ENCODE assay signal across 28 cellular contexts in the genomic region with DNA sequence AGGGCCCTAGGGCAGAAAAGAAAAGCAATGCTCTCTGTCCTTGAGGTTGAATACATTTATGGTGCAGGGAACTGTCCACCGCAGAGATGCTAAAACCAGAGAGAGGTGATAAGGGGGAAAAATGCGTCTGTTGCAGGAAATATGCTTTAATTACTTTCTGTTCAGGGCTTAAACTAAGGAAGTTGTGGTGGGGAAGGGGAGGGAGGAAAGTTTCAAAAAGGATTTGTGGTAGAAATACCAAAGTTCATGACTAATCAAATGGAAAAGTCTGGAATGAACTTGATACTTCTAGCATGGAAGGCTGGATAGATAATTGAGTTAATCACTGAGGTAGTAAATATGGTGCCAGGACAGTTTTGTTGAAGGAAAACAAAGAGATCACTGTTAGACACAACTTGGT.
DNase-seq lines count a peak whose midpoint lies in the region; ATAC-seq and TF ChIP-seq lines count a peak whose summit lies in the region.
"Had no signal": no experiment of that assay in that cellular context is flagged by ENCODE, and none has a peak within 500 bp of the region (broad histone marks: within the 10 kb centered on the region; RNA-seq: fewer than 3 reads in every experiment).

No MANE protein-coding gene starts in this region.

- no peak for DNase-seq in activated CD8-positive, alpha-beta T cell treated with anti-CD3 and anti-CD28 coated beads, Interleukin-2, amount 10 ng/mL, durations not matched to agents 7 days and 5 days
- no peak for DNase-seq in activated CD8-positive, alpha-beta T cell treated with anti-CD3 and anti-CD28 coated beads for 36 hours
- DNase-seq in RPMI7951 (ENCODE audit: low read depth) (peak; percentile 79), glomerular visceral epithelial cell (ENCODE audit: extremely low spot score) (peak; percentile 1), MCF 10A (ENCODE audit: unreplicated experiment) (no peak)
- no peak for DNase-seq in stimulated activated naive CD8-positive, alpha-beta T cell treated with anti-CD3 and anti-CD28 coated beads, Interleukin-15, Interleukin-2, amounts not matched to agents 100 U/mL and 50 U/mL, for 24 hours
- DNase-seq: activated CD4-positive, alpha-beta memory T cell treated with anti-CD3 and anti-CD28 coated beads, Interleukin-2, amount 10 ng/mL, durations not matched to agents 7 days and 5 days; activated CD4-positive, alpha-beta T cell treated with anti-CD3 and anti-CD28 coated beads for 1 hour; aorta; central memory CD4-positive, alpha-beta T cell; dermis blood vessel endothelial cell; hippocampal formation; immature natural killer cell; NCI-H1092 treated with DMSO at 0.1 percent for 48 hours; NCI-H2029; NCI-H69; sigmoid colon; SK-N-SH; stimulated activated naive CD4-positive, alpha-beta T cell treated with Interleukin-2 at 50 U/mL for 16 hours; T-helper 2 cell; testis had no signal

- BruUV-seq in MCF 10A (replicated peaks; lab: Mats Ljungman, UMichigan), result no TSS peak

- H3K9me3 Mint-ChIP-seq in activated CD8-positive, alpha-beta T cell treated with anti-CD3 and anti-CD28 coated beads, Interleukin-2, amount 10 ng/mL, durations not matched to agents 7 days and 5 days (ENCODE audit: insufficient read depth), result no peaks in the 10 kb centered on the region
- H3K9me3 Mint-ChIP-seq in activated CD8-positive, alpha-beta T cell treated with anti-CD3 and anti-CD28 coated beads for 36 hours, result peaks cover 4% of the 10 kb centered on the region
- H3K9me3 Mint-ChIP-seq in MCF 10A (ENCODE audit: unreplicated experiment), result no peaks in the 10 kb centered on the region
- H3K9me3 Mint-ChIP-seq: activated T-helper 2 cell treated with anti-CD3 and anti-CD28 coated beads, Interferon-gamma antibody, Interleukin-2, Interleukin-4, amounts not matched to agents 10 μg/mL and 5 μg/mL and 100 μg/mL, durations not matched to agents 14 hours and 24 hours and 36 hours had no signal

- CTCF ChIA-PET in activated CD8-positive, alpha-beta T cell treated with anti-CD3 and anti-CD28 coated beads, Interleukin-2, amount 10 ng/mL, durations not matched to agents 7 days and 5 days (lab: Charles Lee), result no interaction called here
- CTCF ChIA-PET in activated CD8-positive, alpha-beta T cell treated with anti-CD3 and anti-CD28 coated beads for 36 hours (lab: Charles Lee), result no interaction called here
- CTCF ChIA-PET in MCF 10A (lab: Yijun Ruan, JAX), result no interaction called here

- POLR2A ChIA-PET in activated CD8-positive, alpha-beta T cell treated with anti-CD3 and anti-CD28 coated beads, Interleukin-2, amount 10 ng/mL, durations not matched to agents 7 days and 5 days (lab: Charles Lee), result no interaction called here
- POLR2A ChIA-PET in activated CD8-positive, alpha-beta T cell treated with anti-CD3 and anti-CD28 coated beads for 36 hours (lab: Charles Lee), result no interaction called here
- POLR2A ChIA-PET in MCF 10A (lab: Yijun Ruan, JAX), result no interaction called here

- no peak overlapping the region for H3K4me3 Mint-ChIP-seq in activated CD8-positive, alpha-beta T cell treated with anti-CD3 and anti-CD28 coated beads, Interleukin-2, amount 10 ng/mL, durations not matched to agents 7 days and 5 days
- H3K4me3 Mint-ChIP-seq in activated CD8-positive, alpha-beta T cell treated with anti-CD3 and anti-CD28 coated beads for 36 hours, result no peak overlapping the region
- H3K4me3 Mint-ChIP-seq in MCF 10A (ENCODE audit: unreplicated experiment), result no peak overlapping the region
- H3K4me3 Mint-ChIP-seq: activated CD4-positive, alpha-beta memory T cell treated with anti-CD3 and anti-CD28 coated beads, Interleukin-2, amount 10 ng/mL, durations not matched to agents 7 days and 5 days; activated naive CD8-positive, alpha-beta T cell; immature natural killer cell had no signal

- H3K4me1 Mint-ChIP-seq in activated CD8-positive, alpha-beta T cell treated with anti-CD3 and anti-CD28 coated beads, Interleukin-2, amount 10 ng/mL, durations not matched to agents 7 days and 5 days (ENCODE audit: low read depth), result peaks cover 26% of the 10 kb centered on the region
- peaks cover 8% of the 10 kb centered on the region for H3K4me1 Mint-ChIP-seq in activated CD8-positive, alpha-beta T cell treated with anti-CD3 and anti-CD28 coated beads for 36 hours (ENCODE audit: low read depth)
- no peaks in the 10 kb centered on the region for H3K4me1 Mint-ChIP-seq in MCF 10A (ENCODE audit: insufficient read depth, unreplicated experiment)

- no peaks in the 10 kb centered on the region for H3K27me3 Mint-ChIP-seq in activated CD8-positive, alpha-beta T cell treated with anti-CD3 and anti-CD28 coated beads, Interleukin-2, amount 10 ng/mL, durations not matched to agents 7 days and 5 days (ENCODE audit: low read depth)
- no peaks in the 10 kb centered on the region for H3K27me3 Mint-ChIP-seq in activated CD8-positive, alpha-beta T cell treated with anti-CD3 and anti-CD28 coated beads for 36 hours
- peaks cover 40% of the 10 kb centered on the region for H3K27me3 Mint-ChIP-seq in MCF 10A (ENCODE audit: insufficient read depth, unreplicated experiment)
- H3K27me3 Mint-ChIP-seq: activated CD4-positive, alpha-beta memory T cell treated with anti-CD3 and anti-CD28 coated beads, Interleukin-2, amount 10 ng/mL, durations not matched to agents 7 days and 5 days; activated naive CD8-positive, alpha-beta T cell; progenitor cell of endocrine pancreas had no signal

- intact Hi-C loops in activated CD8-positive, alpha-beta T cell treated with anti-CD3 and anti-CD28 coated beads for 36 hours (cut with micrococcal nuclease), result no loop called here
- intact Hi-C loops in MCF 10A (cut with micrococcal nuclease), result no loop called here

- TF ChIP-seq CTCF in activated CD8-positive, alpha-beta T cell treated with anti-CD3 and anti-CD28 coated beads for 36 hours (IDR thresholded peaks at IDR 0.05), result no peak
- no peak for TF ChIP-seq CTCF in MCF 10A (IDR thresholded peaks at IDR 0.05; ENCODE audit: unreplicated experiment)

- H3K36me3 Mint-ChIP-seq in activated CD8-positive, alpha-beta T cell treated with anti-CD3 and anti-CD28 coated beads, Interleukin-2, amount 10 ng/mL, durations not matched to agents 7 days and 5 days (ENCODE audit: low read depth), result peaks cover 5% of the 10 kb centered on the region
- peaks cover 2% of the 10 kb centered on the region for H3K36me3 Mint-ChIP-seq in activated CD8-positive, alpha-beta T cell treated with anti-CD3 and anti-CD28 coated beads for 36 hours (ENCODE audit: low read depth)
- no peaks in the 10 kb centered on the region for H3K36me3 Mint-ChIP-seq in MCF 10A (ENCODE audit: insufficient read depth, unreplicated experiment)
- H3K36me3 Mint-ChIP-seq: activated naive CD8-positive, alpha-beta T cell; immature natural killer cell had no signal

- ATAC-seq in activated CD8-positive, alpha-beta T cell treated with anti-CD3 and anti-CD28 coated beads, Interleukin-2, amount 10 ng/mL, durations not matched to agents 7 days and 5 days, result no peak
- ATAC-seq in activated CD8-positive, alpha-beta T cell treated with anti-CD3 and anti-CD28 coated beads for 36 hours, result no peak
- ATAC-seq in GM18519 (IDR thresholded peaks at IDR 0.05; ENCODE audit: low FRiP score, unreplicated experiment) (no peak), HG03159 (IDR thresholded peaks at IDR 0.05; ENCODE audit: unreplicated experiment) (no peak)
- ATAC-seq in stimulated activated naive CD8-positive, alpha-beta T cell treated with anti-CD3 and anti-CD28 coated beads, Interleukin-15, Interleukin-2, amounts not matched to agents 100 U/mL and 50 U/mL, for 24 hours, result no peak
- ATAC-seq: gastroesophageal sphincter, left lobe of liver had no signal

- H3K27ac Mint-ChIP-seq in activated CD8-positive, alpha-beta T cell treated with anti-CD3 and anti-CD28 coated beads, Interleukin-2, amount 10 ng/mL, durations not matched to agents 7 days and 5 days, result peak overlapping the region; percentile 49
- no peak overlapping the region for H3K27ac Mint-ChIP-seq in activated CD8-positive, alpha-beta T cell treated with anti-CD3 and anti-CD28 coated beads for 36 hours
- no peak overlapping the region for H3K27ac Mint-ChIP-seq in MCF 10A (ENCODE audit: low read depth, unreplicated experiment)
- H3K27ac Mint-ChIP-seq: activated CD4-positive, alpha-beta memory T cell treated with anti-CD3 and anti-CD28 coated beads, Interleukin-2, amount 10 ng/mL, durations not matched to agents 7 days and 5 days; activated naive CD8-positive, alpha-beta T cell; activated T-helper 2 cell treated with anti-CD3 and anti-CD28 coated beads, Interferon-gamma antibody, Interleukin-2, Interleukin-4, amounts not matched to agents 10 μg/mL and 5 μg/mL and 100 μg/mL, durations not matched to agents 14 hours and 24 hours and 36 hours; immature natural killer cell; progenitor cell of endocrine pancreas had no signal

Comparison
In these comparisons a context has a peak if more than half of its experiments do, and no peak if none do; other contexts are left out.
1. DNase-seq: peak in RPMI7951 (single experiment) and glomerular visceral epithelial cell (single experiment); none in activated CD8-positive, alpha-beta T cell treated with anti-CD3 and anti-CD28 coated beads, Interleukin-2, amount 10 ng/mL, durations not matched to agents 7 days and 5 days (single experiment), activated CD8-positive, alpha-beta T cell treated with anti-CD3 and anti-CD28 coated beads for 36 hours (single experiment), stimulated activated naive CD8-positive, alpha-beta T cell treated with anti-CD3 and anti-CD28 coated beads, Interleukin-15, Interleukin-2, amounts not matched to agents 100 U/mL and 50 U/mL, for 24 hours (single experiment) and MCF 10A (single experiment).